3 cellular contexts compared by ENCODE assay signal in the genomic region with DNA sequence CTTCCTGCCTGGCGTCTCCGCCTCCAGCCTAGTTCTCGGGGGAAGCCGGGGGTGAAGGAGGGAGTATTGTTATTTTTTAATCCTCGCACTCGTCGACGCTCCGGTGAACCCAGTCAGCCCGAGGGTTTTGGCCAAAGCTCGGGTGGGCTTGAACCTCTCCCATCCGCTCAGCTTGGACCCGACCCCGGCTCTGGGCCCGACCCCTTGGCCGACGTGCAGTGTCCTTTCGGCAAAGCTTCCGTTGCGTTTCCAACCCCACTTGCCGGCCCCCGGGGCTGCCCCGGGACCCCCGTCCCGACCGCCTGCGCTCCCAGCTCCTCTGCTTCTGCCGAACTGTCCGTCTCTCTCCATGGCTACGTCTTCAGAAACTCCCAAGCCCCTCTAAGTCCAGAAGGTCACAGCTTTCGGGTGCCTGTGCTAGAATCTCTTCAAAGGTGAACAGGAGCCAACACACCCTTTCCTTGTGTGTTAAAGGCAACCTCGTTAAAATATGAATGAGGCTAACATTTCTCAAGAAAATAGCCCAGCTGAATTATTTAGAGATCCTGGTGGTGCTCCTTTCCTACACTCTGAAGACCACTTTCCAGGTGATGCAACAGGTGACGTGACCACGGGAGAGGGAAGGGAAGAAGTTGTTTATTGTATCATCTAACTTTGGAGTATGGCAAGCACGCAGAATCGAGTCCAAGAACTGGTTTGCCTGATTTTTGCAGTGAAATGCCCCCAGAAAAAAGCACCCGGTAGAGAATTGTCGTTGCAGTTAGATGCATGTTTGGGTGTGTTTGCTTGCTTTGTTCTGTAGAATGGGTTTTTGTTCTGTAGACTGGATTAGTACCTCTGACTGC.
TF ChIP-seq lines count a peak whose summit lies in the region.

No MANE protein-coding gene starts in this region.

TF ChIP-seq in IMR-90, 13 proteins besides CTCF, POLR2A, EP300 and RAD21:
- TF ChIP-seq CHD1 (IDR thresholded peaks at IDR 0.05; ENCODE audit: low read depth, low read length) (no peak; the same call in 1 of the 2 replicates), RFX5 (IDR thresholded peaks at IDR 0.05; ENCODE audit: low read depth, low read length) (no peak), CEBPB (IDR thresholded peaks at IDR 0.05; ENCODE audit: low read depth, low read length) (peak; percentile 82), MXI1 (IDR thresholded peaks at IDR 0.05; ENCODE audit: borderline replicate concordance, low read depth, low read length) (no peak), NFE2L2 (IDR thresholded peaks at IDR 0.05; ENCODE audit: low read depth, low read length) (no peak), BHLHE40 (IDR thresholded peaks at IDR 0.05; ENCODE audit: low read depth, low read length) (no peak)

TF ChIP-seq in K562, 482 proteins besides CTCF, POLR2A, EP300 and RAD21 (continues in another document):
- TF ChIP-seq, protein P1, sequence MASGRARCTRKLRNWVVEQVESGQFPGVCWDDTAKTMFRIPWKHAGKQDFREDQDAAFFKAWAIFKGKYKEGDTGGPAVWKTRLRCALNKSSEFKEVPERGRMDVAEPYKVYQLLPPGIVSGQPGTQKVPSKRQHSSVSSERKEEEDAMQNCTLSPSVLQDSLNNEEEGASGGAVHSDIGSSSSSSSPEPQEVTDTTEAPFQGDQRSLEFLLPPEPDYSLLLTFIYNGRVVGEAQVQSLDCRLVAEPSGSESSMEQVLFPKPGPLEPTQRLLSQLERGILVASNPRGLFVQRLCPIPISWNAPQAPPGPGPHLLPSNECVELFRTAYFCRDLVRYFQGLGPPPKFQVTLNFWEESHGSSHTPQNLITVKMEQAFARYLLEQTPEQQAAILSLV (tag; IDR thresholded peaks at IDR 0.05) = no peak
- peak; percentile 20 for TF ChIP-seq RBM22 (IDR thresholded peaks at IDR 0.05; ENCODE audit: low read depth, low read length, poor library complexity, severe bottlenecking)
- TF ChIP-seq BACH1 (tag; IDR thresholded peaks at IDR 0.05) = no peak
- no peak for TF ChIP-seq HDAC3 (IDR thresholded peaks at IDR 0.05; ENCODE audit: borderline replicate concordance, partially characterized antibody)
- peak; percentile 69 for TF ChIP-seq CEBPB (tag; IDR thresholded peaks at IDR 0.05)
- 0 out of 2 replicates have a peak, but pooled peaks have one; percentile 75 for TF ChIP-seq ATF6 (CRISPR knock-in tag; IDR thresholded peaks at IDR 0.05)
- TF ChIP-seq PHB2 (IDR thresholded peaks at IDR 0.05; ENCODE audit: low read depth) = 0 out of 2 replicates have a peak, but pooled peaks have one; percentile 22
- TF ChIP-seq, protein P2, sequence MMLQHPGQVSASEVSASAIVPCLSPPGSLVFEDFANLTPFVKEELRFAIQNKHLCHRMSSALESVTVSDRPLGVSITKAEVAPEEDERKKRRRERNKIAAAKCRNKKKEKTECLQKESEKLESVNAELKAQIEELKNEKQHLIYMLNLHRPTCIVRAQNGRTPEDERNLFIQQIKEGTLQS (IDR thresholded peaks at IDR 0.05) = peak; percentile 92
- TF ChIP-seq, protein P2 (CRISPR knock-in tag; conservative IDR thresholded peaks at IDR 0.05) = 0 out of 2 replicates have a peak, but pooled peaks have one; percentile 33
- no peak for TF ChIP-seq ZC3H4 (CRISPR knock-in tag; IDR thresholded peaks at IDR 0.05; ENCODE audit: borderline replicate concordance)
- TF ChIP-seq ZNF431 (CRISPR knock-in tag; IDR thresholded peaks at IDR 0.05) = 0 out of 2 replicates have a peak, but pooled peaks have one; percentile 2
- no peak for TF ChIP-seq THRAP3 (IDR thresholded peaks at IDR 0.05; ENCODE audit: borderline replicate concordance)
- TF ChIP-seq NR2C2 (CRISPR knock-in tag; IDR thresholded peaks at IDR 0.05) = no peak
- TF ChIP-seq NR2C2 (tag; IDR thresholded peaks at IDR 0.05) = no peak
- TF ChIP-seq SIN3B (IDR thresholded peaks at IDR 0.05; ENCODE audit: low read depth) = 0 out of 2 replicates have a peak, but pooled peaks have one; percentile 34
- TF ChIP-seq FOXJ3 (CRISPR knock-in tag; IDR thresholded peaks at IDR 0.05) = 0 out of 2 replicates have a peak, but pooled peaks have one; percentile 33
- TF ChIP-seq GABPB2 (CRISPR knock-in tag; conservative IDR thresholded peaks at IDR 0.05) = no peak
- 0 out of 2 replicates have a peak, but pooled peaks have one; percentile 1 for TF ChIP-seq ARID4B (CRISPR knock-in tag; IDR thresholded peaks at IDR 0.05)
- TF ChIP-seq RB1 (IDR thresholded peaks at IDR 0.05; ENCODE audit: low read depth) = no peak

TF ChIP-seq in liver, 16 proteins besides CTCF, POLR2A, EP300 and RAD21:
- TF ChIP-seq JUND (IDR thresholded peaks at IDR 0.05) = no peak
- TF ChIP-seq, protein P2 (IDR thresholded peaks at IDR 0.05) = peak; percentile 39
- no peak for TF ChIP-seq MAX (IDR thresholded peaks at IDR 0.05)
- TF ChIP-seq HNF4A (conservative IDR thresholded peaks at IDR 0.05) = no peak
- TF ChIP-seq GABPA (IDR thresholded peaks at IDR 0.05 in 1 of 2, conservative IDR thresholded peaks at IDR 0.05 in 1 of 2) = no peak
TF ChIP-seq in liver: peak in this region for 1.
